Comparison of ENCODE assay signal across 8 cellular contexts in genomic region chr11:128521697-128522062, GRCh38.
A peak's percentile ranks its signal among the peaks of the same experiment; 100 is the strongest.
DNase-seq lines count a peak whose midpoint lies in the region; ATAC-seq lines count a peak whose summit lies in the region.

No MANE protein-coding gene starts in this region.

- peak; percentile 37 for DNase-seq in stimulated activated CD4-positive, alpha-beta T cell treated with anti-CD3 and anti-CD28 coated beads, Interleukin-4, amount 100 ng/mL, for 1 hour
- DNase-seq in stimulated activated CD4-positive, alpha-beta T cell treated with anti-CD3 and anti-CD28 coated beads, Interleukin-2, amount 100 ng/mL, for 24 hours, result no peak
- no peak for DNase-seq in activated naive CD8-positive, alpha-beta T cell treated with anti-CD3 and anti-CD28 coated beads for 36 hours
- no peak for DNase-seq in GOT3 (lab: John Stamatoyannopoulos, UW)

- H3K4me3 ChIP-seq in iPS-11a (ENCODE audit: low read depth, low read length), result peak overlapping the region; percentile 77

- H3K9me3 Mint-ChIP-seq in activated naive CD8-positive, alpha-beta T cell treated with anti-CD3 and anti-CD28 coated beads for 36 hours, result no peaks in the 10 kb centered on the region
- H3K9me3 Mint-ChIP-seq in stimulated activated memory B cell treated with anti-CD40 and anti-IgM and Interleukin-4, amounts not matched to agents 10 μg/mL and 1 μg/mL and 100 μg/mL, for 72 hours, result no peaks in the 10 kb centered on the region

- H3K27ac Mint-ChIP-seq in activated naive CD8-positive, alpha-beta T cell treated with anti-CD3 and anti-CD28 coated beads for 36 hours, result peak overlapping the region; percentile 99
- H3K27ac Mint-ChIP-seq in stimulated activated memory B cell treated with anti-CD40 and anti-IgM and Interleukin-4, amounts not matched to agents 10 μg/mL and 1 μg/mL and 100 μg/mL, for 72 hours, result peak overlapping the region; percentile 96

- peak; percentile 21 for ATAC-seq in stimulated activated memory B cell treated with anti-CD40 and anti-IgM and Interleukin-4, amounts not matched to agents 10 μg/mL and 1 μg/mL and 100 μg/mL, for 72 hours
- no peak for ATAC-seq in GM19463 (IDR thresholded peaks at IDR 0.05; ENCODE audit: unreplicated experiment)
- no peak for ATAC-seq in GM18520 (IDR thresholded peaks at IDR 0.05; ENCODE audit: unreplicated experiment)

- no peaks in the 10 kb centered on the region for H3K27me3 Mint-ChIP-seq in activated naive CD8-positive, alpha-beta T cell treated with anti-CD3 and anti-CD28 coated beads for 36 hours
- no peaks in the 10 kb centered on the region for H3K27me3 Mint-ChIP-seq in stimulated activated memory B cell treated with anti-CD40 and anti-IgM and Interleukin-4, amounts not matched to agents 10 μg/mL and 1 μg/mL and 100 μg/mL, for 72 hours

- peak overlapping the region; percentile 97 for H3K4me3 Mint-ChIP-seq in activated naive CD8-positive, alpha-beta T cell treated with anti-CD3 and anti-CD28 coated beads for 36 hours
- peak overlapping the region; percentile 94 for H3K4me3 Mint-ChIP-seq in stimulated activated memory B cell treated with anti-CD40 and anti-IgM and Interleukin-4, amounts not matched to agents 10 μg/mL and 1 μg/mL and 100 μg/mL, for 72 hours

- peaks cover 51% of the 10 kb centered on the region for H3K36me3 Mint-ChIP-seq in activated naive CD8-positive, alpha-beta T cell treated with anti-CD3 and anti-CD28 coated beads for 36 hours
- peaks cover 29% of the 10 kb centered on the region for H3K36me3 Mint-ChIP-seq in stimulated activated memory B cell treated with anti-CD40 and anti-IgM and Interleukin-4, amounts not matched to agents 10 μg/mL and 1 μg/mL and 100 μg/mL, for 72 hours

- peaks cover 44% of the 10 kb centered on the region for H3K4me1 Mint-ChIP-seq in activated naive CD8-positive, alpha-beta T cell treated with anti-CD3 and anti-CD28 coated beads for 36 hours
- peaks cover 44% of the 10 kb centered on the region for H3K4me1 Mint-ChIP-seq in stimulated activated memory B cell treated with anti-CD40 and anti-IgM and Interleukin-4, amounts not matched to agents 10 μg/mL and 1 μg/mL and 100 μg/mL, for 72 hours
